ENCODE assay signal across 14 cellular contexts in genomic region chr1:1880617-1881312, GRCh38. TPM values are rescaled to one million over a fixed set of nuclear protein-coding genes. Genes with fewer than 3 reads are reported as not detected.
DNase-seq lines count a peak whose midpoint lies in the region; ATAC-seq and TF ChIP-seq lines count a peak whose summit lies in the region.
"Had no signal": no experiment of that assay in that cellular context is flagged by ENCODE, and none has a peak within 500 bp of the region (broad histone marks: within the 10 kb centered on the region; RNA-seq: fewer than 3 reads in every experiment).

No MANE protein-coding gene starts in this region.

- peak overlapping the region; percentile 16 for H3K27ac Mint-ChIP-seq in activated naive CD8-positive, alpha-beta T cell treated with anti-CD3 and anti-CD28 coated beads, Interleukin-2, amount 50 U/mL, for 24 hours
- peak overlapping the region; percentile 81 for H3K27ac Mint-ChIP-seq in type B pancreatic cell
- H3K27ac Mint-ChIP-seq: activated naive CD4-positive, alpha-beta T cell treated with anti-CD3 and anti-CD28 coated beads for 36 hours had no signal

- no peak overlapping the region for H3K4me3 Mint-ChIP-seq in activated naive CD8-positive, alpha-beta T cell treated with anti-CD3 and anti-CD28 coated beads, Interleukin-2, amount 50 U/mL, for 24 hours
- peak overlapping the region; percentile 29 for H3K4me3 Mint-ChIP-seq in type B pancreatic cell
- H3K4me3 Mint-ChIP-seq: activated naive CD4-positive, alpha-beta T cell treated with anti-CD3 and anti-CD28 coated beads for 36 hours had no signal

- H3K9me3 ChIP-seq in mucosa of descending colon, result no peaks in the 10 kb centered on the region
- H3K9me3 ChIP-seq: SJCRH30 had no signal

- no peaks in the 10 kb centered on the region for H3K27me3 Mint-ChIP-seq in activated naive CD8-positive, alpha-beta T cell treated with anti-CD3 and anti-CD28 coated beads, Interleukin-2, amount 50 U/mL, for 24 hours
- no peaks in the 10 kb centered on the region for H3K27me3 Mint-ChIP-seq in type B pancreatic cell

- intact Hi-C loops in Right ventricle myocardium superior (cut with DNase I), result no loop called here
- intact Hi-C loops in left ventricle myocardium superior (cut with micrococcal nuclease), result loop anchor here (10.0 kb wide), 1 partner anchor 46 kb away; no protein-coding TSS in a partner anchor
- intact Hi-C loops in mucosa of descending colon (cut with DNase I, micrococcal nuclease), result no loop called here

- no peaks in the 10 kb centered on the region for H3K9me3 Mint-ChIP-seq in activated naive CD8-positive, alpha-beta T cell treated with anti-CD3 and anti-CD28 coated beads, Interleukin-2, amount 50 U/mL, for 24 hours
- no peaks in the 10 kb centered on the region for H3K9me3 Mint-ChIP-seq in type B pancreatic cell
- H3K9me3 Mint-ChIP-seq: activated naive CD4-positive, alpha-beta T cell treated with anti-CD3 and anti-CD28 coated beads for 36 hours had no signal

- ATAC-seq in Right ventricle myocardium superior (ENCODE audit: poor library complexity), result peak; percentile 14
- ATAC-seq in left ventricle myocardium superior, result no peak
- no peak for ATAC-seq in activated naive CD8-positive, alpha-beta T cell treated with anti-CD3 and anti-CD28 coated beads, Interleukin-2, amount 50 U/mL, for 24 hours
- ATAC-seq in mucosa of descending colon, result peak; percentile 56
- no peak for ATAC-seq in GM18861 (IDR thresholded peaks at IDR 0.05; ENCODE audit: unreplicated experiment)

- DNase-seq in Right ventricle myocardium superior, result no peak
- DNase-seq in left ventricle myocardium superior, result no peak
- DNase-seq in activated naive CD8-positive, alpha-beta T cell treated with anti-CD3 and anti-CD28 coated beads, Interleukin-2, amount 50 U/mL, for 24 hours, result no peak
- DNase-seq in mucosa of descending colon, result peak in 1 of 3 donors; percentile 13
- DNase-seq in type B pancreatic cell (ENCODE audit: extremely low spot score, unreplicated experiment), result no peak
- DNase-seq in ecto neural progenitor cell (ENCODE audit: low spot score), result no peak
- DNase-seq in central memory CD4-positive, alpha-beta T cell, result no peak
- DNase-seq: activated CD4-positive, alpha-beta T cell treated with anti-CD3 and anti-CD28 coated beads for 48 hours; activated naive CD4-positive, alpha-beta T cell treated with anti-CD3 and anti-CD28 coated beads for 36 hours; dermis blood vessel endothelial cell; DND-41; NCI-H1417 treated with DMSO at 0.1 percent for 48 hours; SJCRH30 had no signal

- no peaks in the 10 kb centered on the region for H3K36me3 ChIP-seq in mucosa of descending colon (ENCODE audit: low read depth)

- no peak overlapping the region for H3K4me3 ChIP-seq in mucosa of descending colon
- H3K4me3 ChIP-seq: SJCRH30 had no signal

- TF ChIP-seq CTCF in mucosa of descending colon (IDR thresholded peaks at IDR 0.05) (no peak), type B pancreatic cell (conservative IDR thresholded peaks at IDR 0.05) (no peak)

- H3K4me1 Mint-ChIP-seq in activated naive CD8-positive, alpha-beta T cell treated with anti-CD3 and anti-CD28 coated beads, Interleukin-2, amount 50 U/mL, for 24 hours, result peaks cover 71% of the 10 kb centered on the region
- peaks cover 49% of the 10 kb centered on the region for H3K4me1 Mint-ChIP-seq in type B pancreatic cell (ENCODE audit: unreplicated experiment)

- H3K36me3 Mint-ChIP-seq in activated naive CD8-positive, alpha-beta T cell treated with anti-CD3 and anti-CD28 coated beads, Interleukin-2, amount 50 U/mL, for 24 hours (ENCODE audit: low read depth), result peaks cover 34% of the 10 kb centered on the region
- H3K36me3 Mint-ChIP-seq in type B pancreatic cell, result peaks cover 27% of the 10 kb centered on the region

- peaks cover 46% of the 10 kb centered on the region for H3K4me1 ChIP-seq in mucosa of descending colon (ENCODE audit: low read depth)

RNA-seq across cellular contexts. Expression of gene GNB1, which starts 10.1 kb away (rescaled TPM):
- total RNA-seq in Right ventricle myocardium superior (154 TPM), left ventricle myocardium superior (172 TPM), mucosa of descending colon (100 to 1,000 TPM; 314 to 329 (median 318) TPM), type B pancreatic cell (ENCODE audit: low replicate concordance) (279 and 297 TPM in 2 replicates)

RNA-seq across cellular contexts. Expression of gene CALML6, which starts 34.3 kb away (rescaled TPM):
- total RNA-seq in Right ventricle myocardium superior (not detected), left ventricle myocardium superior (not detected), mucosa of descending colon (1 to 10 TPM in 1 of 3 donors, under 1 TPM in 2; 0.32 to 1.2 (median 0.43) TPM), type B pancreatic cell (ENCODE audit: low replicate concordance) (0.36 and 0.65 TPM in 2 replicates)

RNA-seq across cellular contexts. Expression of gene TMEM52, which starts 38.3 kb away (rescaled TPM):
- total RNA-seq in Right ventricle myocardium superior, result 2.1 TPM
- 1.7 TPM for total RNA-seq in left ventricle myocardium superior
- 1 to 10 TPM; 1.8 to 4.0 (median 3.0) TPM for total RNA-seq in mucosa of descending colon
- 1.8 and 3.9 TPM in 2 replicates for total RNA-seq in type B pancreatic cell (ENCODE audit: low replicate concordance)
- total RNA-seq: dermis blood vessel endothelial cell had no signal

Comparison
In these comparisons a context has a peak if more than half of its experiments do, and no peak if none do; other contexts are left out.
1. ATAC-seq: peak in Right ventricle myocardium superior (single experiment) and mucosa of descending colon (single experiment); none in left ventricle myocardium superior (single experiment), activated naive CD8-positive, alpha-beta T cell treated with anti-CD3 and anti-CD28 coated beads, Interleukin-2, amount 50 U/mL, for 24 hours (single experiment) and GM18861 (single experiment).